ENCODE assay signal across 10 cellular contexts in genomic region chr13:33279898-33280549, GRCh38. TPM values are rescaled to one million over a fixed set of nuclear protein-coding genes. Genes with fewer than 3 reads are reported as not detected.
A peak's percentile ranks its signal among the peaks of the same experiment; 100 is the strongest.
DNase-seq lines count a peak whose midpoint lies in the region; ATAC-seq and TF ChIP-seq lines count a peak whose summit lies in the region.
"Had no signal": no experiment of that assay in that cellular context is flagged by ENCODE, and none has a peak within 500 bp of the region (broad histone marks: within the 10 kb centered on the region; RNA-seq: fewer than 3 reads in every experiment).

No MANE protein-coding gene starts in this region.

- no peak overlapping the region for H2AFZ ChIP-seq in hepatocyte

- H3K27ac ChIP-seq in hepatocyte = peak overlapping the region; percentile 58
- peak overlapping the region in 4 of 5 donors; percentile 36 to 52 (median 49) for H3K27ac ChIP-seq in stomach

- H3K4me1 Mint-ChIP-seq in stimulated activated effector memory CD8-positive, alpha-beta T cell treated with anti-CD3 and anti-CD28 coated beads, Interleukin-12 subunit alpha, Interleukin-12 subunit beta, amount 100 ng/mL, for 72 hours = no peaks in the 10 kb centered on the region

- TF ChIP-seq CTCF in hepatocyte (IDR thresholded peaks at IDR 0.05; ENCODE audit: poor library complexity) (no peak), stomach (IDR thresholded peaks at IDR 0.05) (no peak)

- TF ChIP-seq POLR2A in stomach (IDR thresholded peaks at IDR 0.05) (no peak), erythroblast (IDR thresholded peaks at IDR 0.05; ENCODE audit: low read length) (no peak)

- peaks cover 76% of the 10 kb centered on the region for H3K79me2 ChIP-seq in hepatocyte

- no peak for ATAC-seq in GM18502 (IDR thresholded peaks at IDR 0.05; ENCODE audit: poor library complexity, unreplicated experiment)
- ATAC-seq in stimulated activated effector memory CD8-positive, alpha-beta T cell treated with anti-CD3 and anti-CD28 coated beads, Interleukin-12 subunit alpha, Interleukin-12 subunit beta, amount 100 ng/mL, for 72 hours = no peak

- H3K4me3 Mint-ChIP-seq in stimulated activated effector memory CD8-positive, alpha-beta T cell treated with anti-CD3 and anti-CD28 coated beads, Interleukin-12 subunit alpha, Interleukin-12 subunit beta, amount 100 ng/mL, for 72 hours = no peak overlapping the region
- H3K4me3 Mint-ChIP-seq: activated naive CD8-positive, alpha-beta T cell had no signal

- H3K36me3 ChIP-seq in hepatocyte (replicated peaks; ENCODE audit: insufficient read depth, low read depth) (no peaks in the 10 kb centered on the region), stomach (no peaks in the 10 kb centered on the region)

- peak overlapping the region; percentile 16 for H3K4me2 ChIP-seq in hepatocyte

- H3K27ac Mint-ChIP-seq in stimulated activated effector memory CD8-positive, alpha-beta T cell treated with anti-CD3 and anti-CD28 coated beads, Interleukin-12 subunit alpha, Interleukin-12 subunit beta, amount 100 ng/mL, for 72 hours = no peak overlapping the region
- H3K27ac Mint-ChIP-seq: activated naive CD8-positive, alpha-beta T cell had no signal

- TF ChIP-seq EP300 in stomach (IDR thresholded peaks at IDR 0.05) = no peak

- intact Hi-C loops in stomach (cut with DNase I; ENCODE audit: low total_unique reads) = no loop called here

- DNase-seq in HS-27A (ENCODE audit: low read depth) = peak; percentile 87
- peak; percentile 91 for DNase-seq in amniotic epithelial cell (ENCODE audit: low read depth)
- peak; percentile 50 for DNase-seq in hepatocyte (ENCODE audit: low spot score)
- DNase-seq in stomach = no peak
- no peak for DNase-seq in erythroblast (lab: John Stamatoyannopoulos, UW)
- no peak for DNase-seq in stimulated activated effector memory CD8-positive, alpha-beta T cell treated with anti-CD3 and anti-CD28 coated beads, Interleukin-12 subunit alpha, Interleukin-12 subunit beta, amount 100 ng/mL, for 72 hours (ENCODE audit: low spot score in 2 of 2)
- no peak for DNase-seq in inferior parietal cortex (ENCODE audit: extremely low spot score)
- DNase-seq: H7 had no signal

- no peaks in the 10 kb centered on the region for H3K9me3 Mint-ChIP-seq in stimulated activated effector memory CD8-positive, alpha-beta T cell treated with anti-CD3 and anti-CD28 coated beads, Interleukin-12 subunit alpha, Interleukin-12 subunit beta, amount 100 ng/mL, for 72 hours

- no peaks in the 10 kb centered on the region for H3K36me3 Mint-ChIP-seq in stimulated activated effector memory CD8-positive, alpha-beta T cell treated with anti-CD3 and anti-CD28 coated beads, Interleukin-12 subunit alpha, Interleukin-12 subunit beta, amount 100 ng/mL, for 72 hours
- H3K36me3 Mint-ChIP-seq: activated naive CD8-positive, alpha-beta T cell had no signal

- H4K20me1 ChIP-seq in hepatocyte (ENCODE audit: insufficient read depth, poor library complexity, severe bottlenecking) = no peaks in the 10 kb centered on the region

- H3K4me1 ChIP-seq in hepatocyte (ENCODE audit: insufficient read depth) (peaks cover 30% of the 10 kb centered on the region), stomach (peaks cover 13 to 92% (median 59%) of the 10 kb centered on the region in 4 donors)

- H3K9me3 ChIP-seq in hepatocyte (ENCODE audit: low read depth) (no peaks in the 10 kb centered on the region), stomach (no peaks in the 10 kb centered on the region)

- H3K27me3 ChIP-seq in hepatocyte (no peaks in the 10 kb centered on the region), stomach (no peaks in the 10 kb centered on the region)

- 69% methylated on average over 3 of the region's 3 CpGs for WGBS in hepatocyte (ENCODE audit: low lambda C conversion rate, missing lambda C conversion rate)
- 52 to 76% (median 68%) methylated on average over 3 of the region's 3 CpGs for WGBS in stomach, 5 donors

- no peaks in the 10 kb centered on the region for H3K9me2 ChIP-seq in hepatocyte (replicated peaks; ENCODE audit: insufficient read depth)

- H3K4me3 ChIP-seq in hepatocyte = no peak overlapping the region
- H3K4me3 ChIP-seq in stomach = no peak overlapping the region

RNA-seq across cellular contexts. Expression of gene STARD13, which starts 5.5 kb away (rescaled TPM):
- total RNA-seq in hepatocyte (7.9 and 13.5 TPM in 2 replicates), stomach (100 to 1,000 TPM in 1 of 5 donors, 10 to 100 TPM in 4; 41.3 to 158 (median 54.3) TPM)
- polyA plus RNA-seq in hepatocyte (5.4 and 8.8 TPM in 2 replicates), stomach (1 to 10 TPM; 4.4 to 9.2 (median 6.7) TPM)

Comparison
In these comparisons a context has a peak if more than half of its experiments do, and no peak if none do; other contexts are left out.
1. DNase-seq: peak in HS-27A (single experiment), amniotic epithelial cell (single experiment) and hepatocyte (single experiment); none in stomach (single experiment), erythroblast (0 of 2), stimulated activated effector memory CD8-positive, alpha-beta T cell treated with anti-CD3 and anti-CD28 coated beads, Interleukin-12 subunit alpha, Interleukin-12 subunit beta, amount 100 ng/mL, for 72 hours (0 of 2) and inferior parietal cortex (single experiment).